In the genomic region with DNA sequence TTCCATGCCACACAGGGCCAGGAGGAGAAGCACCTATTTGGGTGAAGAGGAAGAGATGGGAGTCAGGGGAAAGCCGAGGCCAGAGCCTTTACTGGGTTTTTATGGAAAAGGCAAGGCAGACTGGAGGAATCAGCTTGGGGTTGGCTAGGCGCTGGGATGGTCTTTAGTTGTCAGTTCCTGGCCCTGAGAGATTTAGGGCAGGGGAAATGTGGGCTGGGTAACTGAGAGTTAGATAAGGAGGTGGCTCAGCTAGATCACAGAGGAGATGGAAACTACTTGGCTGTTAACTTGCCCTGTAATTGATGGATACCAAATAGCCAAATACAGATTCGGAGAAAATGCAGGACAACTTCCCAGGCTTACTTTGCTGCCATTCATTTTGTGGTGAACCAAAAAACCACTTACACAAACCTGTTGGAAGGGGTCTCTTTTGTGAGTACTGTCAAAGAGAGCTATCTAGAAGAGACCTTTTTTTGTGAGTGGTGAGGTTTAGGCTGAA, we compare ENCODE assay signal across 12 cellular contexts. TPM values are rescaled to one million over a fixed set of nuclear protein-coding genes. Genes with fewer than 3 reads are reported as not detected.
A peak's percentile ranks its signal among the peaks of the same experiment; 100 is the strongest.
DNase-seq lines count a peak whose midpoint lies in the region; TF ChIP-seq lines count a peak whose summit lies in the region.
"Had no signal": no experiment of that assay in that cellular context is flagged by ENCODE, and none has a peak within 500 bp of the region (broad histone marks: within the 10 kb centered on the region; RNA-seq: fewer than 3 reads in every experiment).

No MANE protein-coding gene starts in this region.

- DNase-seq in activated naive CD8-positive, alpha-beta T cell treated with anti-CD3 and anti-CD28 coated beads for 36 hours: no peak
- DNase-seq in Peyer's patch (no peak), immature natural killer cell (no peak), tibial nerve (ENCODE audit: low spot score in 2 of 2) (no peak), NCI-H1048 (lab: John Stamatoyannopoulos, UW) (no peak), cortex of kidney (lab: John Stamatoyannopoulos, UW) (no peak), GM20000 (ENCODE audit: low spot score) (no peak)
- DNase-seq: activated CD4-positive, alpha-beta T cell treated with anti-CD3 and anti-CD28 coated beads for 4 hours; endodermal cell; NCI-H526; stimulated activated CD8-positive, alpha-beta memory T cell treated with anti-CD3 and anti-CD28 coated beads, Interleukin-4, amount 100 ng/mL, for 48 hours had no signal

- H3K27ac Mint-ChIP-seq in activated naive CD8-positive, alpha-beta T cell: peak overlapping the region; percentile 70
- no peak overlapping the region for H3K27ac Mint-ChIP-seq in activated naive CD8-positive, alpha-beta T cell treated with anti-CD3 and anti-CD28 coated beads for 36 hours
- peak overlapping the region in 4 of 6 donors; percentile 6 to 44 (median 20) for H3K27ac Mint-ChIP-seq in immature natural killer cell
- H3K27ac Mint-ChIP-seq: endodermal cell had no signal

- H3K27me3 ChIP-seq in Peyer's patch: no peaks in the 10 kb centered on the region
- no peaks in the 10 kb centered on the region for H3K27me3 ChIP-seq in tibial nerve

- no peaks in the 10 kb centered on the region for H3K9me3 Mint-ChIP-seq in activated naive CD8-positive, alpha-beta T cell (ENCODE audit: low read depth)
- no peaks in the 10 kb centered on the region for H3K9me3 Mint-ChIP-seq in activated naive CD8-positive, alpha-beta T cell treated with anti-CD3 and anti-CD28 coated beads for 36 hours
- H3K9me3 Mint-ChIP-seq in immature natural killer cell: no peaks in the 10 kb centered on the region
- H3K9me3 Mint-ChIP-seq: endodermal cell had no signal

- peaks cover 57% of the 10 kb centered on the region for H3K4me1 Mint-ChIP-seq in activated naive CD8-positive, alpha-beta T cell (ENCODE audit: low read depth)
- peaks cover 63% of the 10 kb centered on the region for H3K4me1 Mint-ChIP-seq in activated naive CD8-positive, alpha-beta T cell treated with anti-CD3 and anti-CD28 coated beads for 36 hours
- peaks cover 57 to 87% of the 10 kb centered on the region in 2 donors for H3K4me1 Mint-ChIP-seq in immature natural killer cell

- TF ChIP-seq POLR2A in Peyer's patch (IDR thresholded peaks at IDR 0.05) (no peak), tibial nerve (IDR thresholded peaks at IDR 0.05) (no peak)

- peak overlapping the region; percentile 13 to 70 (median 44) for H3K27ac ChIP-seq in Peyer's patch
- peak overlapping the region in 3 of 4 donors; percentile 17 to 68 (median 54) for H3K27ac ChIP-seq in tibial nerve

- H3K36me3 ChIP-seq in Peyer's patch: no peaks in the 10 kb centered on the region
- H3K36me3 ChIP-seq in tibial nerve: no peaks in the 10 kb centered on the region

- no peaks in the 10 kb centered on the region for H3K36me3 Mint-ChIP-seq in activated naive CD8-positive, alpha-beta T cell
- H3K36me3 Mint-ChIP-seq in activated naive CD8-positive, alpha-beta T cell treated with anti-CD3 and anti-CD28 coated beads for 36 hours: peaks cover 7% of the 10 kb centered on the region
- no peaks in the 10 kb centered on the region for H3K36me3 Mint-ChIP-seq in immature natural killer cell

- H3K4me3 ChIP-seq in Peyer's patch (no peak overlapping the region), tibial nerve (no peak overlapping the region)

- no peak overlapping the region for H3K4me3 Mint-ChIP-seq in activated naive CD8-positive, alpha-beta T cell
- no peak overlapping the region for H3K4me3 Mint-ChIP-seq in activated naive CD8-positive, alpha-beta T cell treated with anti-CD3 and anti-CD28 coated beads for 36 hours
- peak overlapping the region in 1 of 5 donors; percentile 19 for H3K4me3 Mint-ChIP-seq in immature natural killer cell
- H3K4me3 Mint-ChIP-seq: endodermal cell had no signal

- H3K27me3 Mint-ChIP-seq in activated naive CD8-positive, alpha-beta T cell: no peaks in the 10 kb centered on the region
- H3K27me3 Mint-ChIP-seq in activated naive CD8-positive, alpha-beta T cell treated with anti-CD3 and anti-CD28 coated beads for 36 hours: no peaks in the 10 kb centered on the region
- no peaks in the 10 kb centered on the region for H3K27me3 Mint-ChIP-seq in immature natural killer cell (ENCODE audit: low read depth in 3 of 3)

- TF ChIP-seq EP300 in tibial nerve (IDR thresholded peaks at IDR 0.05): no peak

- no peak for TF ChIP-seq CTCF in Peyer's patch (IDR thresholded peaks at IDR 0.05)
- no peak for TF ChIP-seq CTCF in tibial nerve (IDR thresholded peaks at IDR 0.05)
- no peak for TF ChIP-seq CTCF in GM20000 (IDR thresholded peaks at IDR 0.05; ENCODE audit: extremely low read depth, missing control alignments)

- peaks cover 0 to 66% (median 4%) of the 10 kb centered on the region in 4 donors for H3K4me1 ChIP-seq in Peyer's patch
- H3K4me1 ChIP-seq in tibial nerve: peaks cover 0 to 72% (median 37%) of the 10 kb centered on the region in 4 donors

- H3K9me3 ChIP-seq in Peyer's patch: no peaks in the 10 kb centered on the region
- H3K9me3 ChIP-seq in tibial nerve: no peaks in the 10 kb centered on the region

- 61 to 66% methylated on average over 3 of the region's 3 CpGs for WGBS in tibial nerve, 2 donors

RNA-seq across cellular contexts. Expression of a gene that starts 54.0 kb away (rescaled TPM):
- total RNA-seq in activated naive CD8-positive, alpha-beta T cell treated with anti-CD3 and anti-CD28 coated beads for 36 hours: 10 to 100 TPM; 16.9 to 18.1 TPM
- 10 to 100 TPM; 13.6 to 29.7 (median 18.5) TPM for total RNA-seq in Peyer's patch
- 1 to 10 TPM; 3.0 to 6.6 (median 5.5) TPM for polyA plus RNA-seq in immature natural killer cell
- 10 to 100 TPM; 17.2 to 25.7 (median 21.9) TPM for total RNA-seq in tibial nerve
